In the genomic region with DNA sequence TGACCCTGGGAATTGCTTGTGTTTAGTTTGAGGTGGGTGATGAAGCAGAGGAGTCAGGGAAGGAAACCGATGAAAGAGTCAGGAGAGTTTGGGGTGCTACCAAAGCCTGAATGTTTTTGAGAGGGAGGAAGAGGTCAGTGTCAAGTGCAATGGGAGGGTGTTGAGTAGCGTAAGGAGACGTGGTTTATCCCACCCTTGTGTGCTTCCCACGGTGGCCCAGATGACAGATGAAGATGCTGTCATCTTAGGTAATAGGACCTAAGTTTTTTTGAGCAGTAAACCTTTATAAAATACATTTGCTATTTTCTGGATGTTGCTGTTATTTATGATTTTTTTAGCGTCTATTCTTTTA, we compare ENCODE assay signal across 15 cellular contexts.
"Had no signal": no experiment of that assay in that cellular context is flagged by ENCODE, and none has a peak within 500 bp of the region (broad histone marks: within the 10 kb centered on the region; RNA-seq: fewer than 3 reads in every experiment).

No MANE protein-coding gene starts in this region.

- H3K27me3 Mint-ChIP-seq: activated CD4-positive, alpha-beta T cell treated with anti-CD3 and anti-CD28 coated beads, Interleukin-2, amount 10 ng/mL, durations not matched to agents 7 days and 5 days; stimulated activated naive CD8-positive, alpha-beta T cell treated with anti-CD3 and anti-CD28 coated beads, Interleukin-15, Interleukin-2, amounts not matched to agents 100 ng/mL and 50 ng/mL, for 24 hours had no signal

- H3K4me3 ChIP-seq: left lung, psoas muscle, right lobe of liver, smooth muscle cell, suprapubic skin, upper lobe of right lung had no signal

- H3K4me2 ChIP-seq: smooth muscle cell had no signal

- H3K36me3 ChIP-seq: left lung, right lobe of liver, upper lobe of right lung had no signal

- ATAC-seq: esophagus mucosa, left lung, right lobe of liver had no signal

- H3K9me3 Mint-ChIP-seq: activated CD4-positive, alpha-beta T cell treated with anti-CD3 and anti-CD28 coated beads, Interleukin-2, amount 10 ng/mL, durations not matched to agents 7 days and 5 days; activated naive CD4-positive, alpha-beta T cell treated with anti-CD3 and anti-CD28 coated beads for 36 hours; activated T-helper 1 cell treated with anti-CD3 and anti-CD28 coated beads, Interleukin-12 subunit alpha, Interleukin-12 subunit beta, Interleukin-2, Interleukin-4 antibody, amounts not matched to agents 30 ng/mL and 10 ng/mL and 1 ng/mL, durations not matched to agents 14 hours and 24 hours and 36 hours; stimulated activated naive CD8-positive, alpha-beta T cell treated with anti-CD3 and anti-CD28 coated beads, Interleukin-15, Interleukin-2, amounts not matched to agents 100 ng/mL and 50 ng/mL, for 24 hours had no signal

- DNase-seq: activated CD4-positive, alpha-beta T cell treated with anti-CD3 and anti-CD28 coated beads, Interleukin-2, amount 10 ng/mL, durations not matched to agents 7 days and 5 days; activated CD8-positive, alpha-beta memory T cell treated with anti-CD3 and anti-CD28 coated beads, Interleukin-2, amount 50 U/mL, for 48 hours; activated naive CD4-positive, alpha-beta T cell treated with anti-CD3 and anti-CD28 coated beads for 36 hours; amniotic stem cell; hypothalamus; kidney; left lung; psoas muscle; right lobe of liver; upper lobe of right lung had no signal

- H3K4me3 Mint-ChIP-seq: activated CD4-positive, alpha-beta T cell treated with anti-CD3 and anti-CD28 coated beads, Interleukin-2, amount 10 ng/mL, durations not matched to agents 7 days and 5 days; activated naive CD4-positive, alpha-beta T cell treated with anti-CD3 and anti-CD28 coated beads for 36 hours; activated T-helper 1 cell treated with anti-CD3 and anti-CD28 coated beads, Interleukin-12 subunit alpha, Interleukin-12 subunit beta, Interleukin-2, Interleukin-4 antibody, amounts not matched to agents 30 ng/mL and 10 ng/mL and 1 ng/mL, durations not matched to agents 14 hours and 24 hours and 36 hours; stimulated activated naive CD8-positive, alpha-beta T cell treated with anti-CD3 and anti-CD28 coated beads, Interleukin-15, Interleukin-2, amounts not matched to agents 100 ng/mL and 50 ng/mL, for 24 hours had no signal

- H3K9me3 ChIP-seq: left lung, psoas muscle, right lobe of liver, suprapubic skin, upper lobe of right lung had no signal

- H3K27ac Mint-ChIP-seq: activated CD4-positive, alpha-beta T cell treated with anti-CD3 and anti-CD28 coated beads, Interleukin-2, amount 10 ng/mL, durations not matched to agents 7 days and 5 days; activated naive CD4-positive, alpha-beta T cell treated with anti-CD3 and anti-CD28 coated beads for 36 hours had no signal

- H3K27me3 ChIP-seq: left lung, right lobe of liver, suprapubic skin, upper lobe of right lung had no signal

- H3K27ac ChIP-seq: psoas muscle, suprapubic skin, upper lobe of right lung had no signal
